In genomic region chr5:157184117-157184516, GRCh38 we compare ENCODE assay signal across 23 cellular contexts. TPM values are rescaled to one million over a fixed set of nuclear protein-coding genes. Genes with fewer than 3 reads are reported as not detected.
DNase-seq lines count a peak whose midpoint lies in the region; ATAC-seq and TF ChIP-seq lines count a peak whose summit lies in the region.
"Had no signal": no experiment of that assay in that cellular context is flagged by ENCODE, and none has a peak within 500 bp of the region (broad histone marks: within the 10 kb centered on the region; RNA-seq: fewer than 3 reads in every experiment).

No MANE protein-coding gene starts in this region.

- H3K27ac Mint-ChIP-seq in activated CD4-positive, alpha-beta T cell treated with anti-CD3 and anti-CD28 coated beads, Interleukin-2, amount 10 ng/mL, durations not matched to agents 7 days and 5 days: peak overlapping the region; percentile 83
- peak overlapping the region; percentile 86 for H3K27ac Mint-ChIP-seq in activated T-helper 2 cell treated with anti-CD3 and anti-CD28 coated beads, Interferon-gamma antibody, Interleukin-2, Interleukin-4, amounts not matched to agents 10 μg/mL and 5 μg/mL and 100 μg/mL, durations not matched to agents 14 hours and 24 hours and 36 hours
- peak overlapping the region; percentile 96 to 97 for H3K27ac Mint-ChIP-seq in natural killer cell
- H3K27ac Mint-ChIP-seq: dendritic cell treated with granulocyte-macrophage colony-stimulating factor and Interleukin-4, amounts not matched to agents 40 ng/mL and 50 ng/mL, for 4 days; nephron had no signal

- peak overlapping the region; percentile 97 for H3K4me3 Mint-ChIP-seq in activated CD4-positive, alpha-beta T cell treated with anti-CD3 and anti-CD28 coated beads, Interleukin-2, amount 10 ng/mL, durations not matched to agents 7 days and 5 days
- H3K4me3 Mint-ChIP-seq in activated T-helper 2 cell treated with anti-CD3 and anti-CD28 coated beads, Interferon-gamma antibody, Interleukin-2, Interleukin-4, amounts not matched to agents 10 μg/mL and 5 μg/mL and 100 μg/mL, durations not matched to agents 14 hours and 24 hours and 36 hours (ENCODE audit: low read depth): peak overlapping the region; percentile 99
- H3K4me3 Mint-ChIP-seq in natural killer cell: peak overlapping the region; percentile 99
- H3K4me3 Mint-ChIP-seq: dendritic cell treated with granulocyte-macrophage colony-stimulating factor and Interleukin-4, amounts not matched to agents 40 ng/mL and 50 ng/mL, for 4 days; nephron had no signal

- no peak overlapping the region for H3K4me3 ChIP-seq in HEK293 (ENCODE audit: low read depth, low read length)
- H3K4me3 ChIP-seq: A549, GM23248, lung, suprapubic skin had no signal

- H3K9me3 ChIP-seq in HEK293 (ENCODE audit: control insufficient read depth, insufficient read depth, low read depth, low read length): no peaks in the 10 kb centered on the region
- H3K9me3 ChIP-seq: suprapubic skin had no signal

- no peaks in the 10 kb centered on the region for H3K36me3 ChIP-seq in HEK293 (ENCODE audit: control insufficient read depth in 2 of 2, insufficient read depth in 1 of 2, low read length in 2 of 2)
- H3K36me3 ChIP-seq: suprapubic skin, WERI-Rb-1 had no signal

- no peaks in the 10 kb centered on the region for H3K4me1 ChIP-seq in HEK293 (ENCODE audit: control insufficient read depth, insufficient read depth, low read length)
- H3K4me1 ChIP-seq: A549, suprapubic skin had no signal

- no peak for TF ChIP-seq CTCF in HEK293 (tag by site-specific recombination; IDR thresholded peaks at IDR 0.05)
- no peak for TF ChIP-seq CTCF in natural killer cell (IDR thresholded peaks at IDR 0.05)

- CTCF ChIA-PET in activated CD4-positive, alpha-beta T cell treated with anti-CD3 and anti-CD28 coated beads, Interleukin-2, amount 10 ng/mL, durations not matched to agents 7 days and 5 days (lab: Charles Lee): interaction anchor here (0.5 to 2.4 kb wide), 4 partner anchors 33 to 195 kb away, joined by 3 to 9 read pairs (median 4); no protein-coding TSS in a partner anchor
- CTCF ChIA-PET in HEK293 (lab: Yijun Ruan, JAX): no interaction called here

- no peaks in the 10 kb centered on the region for H3K27me3 Mint-ChIP-seq in activated CD4-positive, alpha-beta T cell treated with anti-CD3 and anti-CD28 coated beads, Interleukin-2, amount 10 ng/mL, durations not matched to agents 7 days and 5 days
- no peaks in the 10 kb centered on the region for H3K27me3 Mint-ChIP-seq in activated T-helper 2 cell treated with anti-CD3 and anti-CD28 coated beads, Interferon-gamma antibody, Interleukin-2, Interleukin-4, amounts not matched to agents 10 μg/mL and 5 μg/mL and 100 μg/mL, durations not matched to agents 14 hours and 24 hours and 36 hours (ENCODE audit: low read depth)
- no peaks in the 10 kb centered on the region for H3K27me3 Mint-ChIP-seq in natural killer cell (ENCODE audit: low read depth in 2 of 2)
- H3K27me3 Mint-ChIP-seq: dendritic cell treated with granulocyte-macrophage colony-stimulating factor and Interleukin-4, amounts not matched to agents 40 ng/mL and 50 ng/mL, for 4 days had no signal

- H3K36me3 Mint-ChIP-seq in activated CD4-positive, alpha-beta T cell treated with anti-CD3 and anti-CD28 coated beads, Interleukin-2, amount 10 ng/mL, durations not matched to agents 7 days and 5 days (ENCODE audit: low read depth): peaks cover 78% of the 10 kb centered on the region
- H3K36me3 Mint-ChIP-seq in activated T-helper 2 cell treated with anti-CD3 and anti-CD28 coated beads, Interferon-gamma antibody, Interleukin-2, Interleukin-4, amounts not matched to agents 10 μg/mL and 5 μg/mL and 100 μg/mL, durations not matched to agents 14 hours and 24 hours and 36 hours (ENCODE audit: low read depth): peaks cover 84% of the 10 kb centered on the region
- peaks cover 7% of the 10 kb centered on the region for H3K36me3 Mint-ChIP-seq in natural killer cell

- peaks cover 52% of the 10 kb centered on the region for H3K4me1 Mint-ChIP-seq in activated CD4-positive, alpha-beta T cell treated with anti-CD3 and anti-CD28 coated beads, Interleukin-2, amount 10 ng/mL, durations not matched to agents 7 days and 5 days
- H3K4me1 Mint-ChIP-seq in activated T-helper 2 cell treated with anti-CD3 and anti-CD28 coated beads, Interferon-gamma antibody, Interleukin-2, Interleukin-4, amounts not matched to agents 10 μg/mL and 5 μg/mL and 100 μg/mL, durations not matched to agents 14 hours and 24 hours and 36 hours (ENCODE audit: low read depth): peaks cover 48% of the 10 kb centered on the region
- H3K4me1 Mint-ChIP-seq in natural killer cell: peaks cover 80 to 92% of the 10 kb centered on the region in 2 donors
- H3K4me1 Mint-ChIP-seq: nephron had no signal

- POLR2A ChIA-PET in activated CD4-positive, alpha-beta T cell treated with anti-CD3 and anti-CD28 coated beads, Interleukin-2, amount 10 ng/mL, durations not matched to agents 7 days and 5 days (lab: Charles Lee): interaction anchor here (0.6 to 1.2 kb wide), 2 partner anchors 41 to 257 kb away, joined by 4 to 5 read pairs; partner anchors contain the start of gene MED7
- POLR2A ChIA-PET in HEK293 (lab: Yijun Ruan, JAX): no interaction called here

- ATAC-seq in natural killer cell (no peak), HG03565 (IDR thresholded peaks at IDR 0.05; ENCODE audit: unreplicated experiment) (no peak)
- ATAC-seq: A549 had no signal

- intact Hi-C loops in activated T-helper 2 cell treated with anti-CD3 and anti-CD28 coated beads, Interferon-gamma antibody, Interleukin-2, Interleukin-4, amounts not matched to agents 10 μg/mL and 5 μg/mL and 100 μg/mL, durations not matched to agents 14 hours and 24 hours and 36 hours (cut with micrococcal nuclease): loop anchor here (5.0 kb wide), 1 partner anchor 358 kb away; no protein-coding TSS in a partner anchor
- intact Hi-C loops in natural killer cell (cut with micrococcal nuclease): no loop called here

- no peak for DNase-seq in activated CD4-positive, alpha-beta T cell treated with anti-CD3 and anti-CD28 coated beads, Interleukin-2, amount 10 ng/mL, durations not matched to agents 7 days and 5 days
- DNase-seq in activated CD4-positive, alpha-beta T cell treated with anti-CD3 and anti-CD28 coated beads for 4 hours: no peak
- no peak for DNase-seq in activated T-helper 2 cell treated with anti-CD3 and anti-CD28 coated beads, Interferon-gamma antibody, Interleukin-2, Interleukin-4, amounts not matched to agents 10 μg/mL and 5 μg/mL and 100 μg/mL, durations not matched to agents 14 hours and 24 hours and 36 hours (ENCODE audit: low spot score)
- no peak for DNase-seq in natural killer cell
- DNase-seq in NCI-H128 (lab: John Stamatoyannopoulos, UW; ENCODE audit: unreplicated experiment): no peak
- no peak for DNase-seq in mucosa of gallbladder (ENCODE audit: low spot score)
- DNase-seq: DMS 273 treated with DMSO at 0.1 percent for 48 hours; GM23248; NCI-H1105 treated with DMSO at 0.1 percent for 48 hours; NCI-H2107; NCI-H526; posterior cingulate gyrus; stimulated activated CD4-positive, alpha-beta T cell treated with anti-CD3 and anti-CD28 coated beads, Interleukin-2, amount 100 ng/mL, for 48 hours; WERI-Rb-1 had no signal

- H3K27ac ChIP-seq in HEK293 (ENCODE audit: extremely low read depth, low read depth, low read length): no peak overlapping the region
- H3K27ac ChIP-seq: A549, GM23248, suprapubic skin, WERI-Rb-1 had no signal

- no peaks in the 10 kb centered on the region for H3K9me3 Mint-ChIP-seq in activated CD4-positive, alpha-beta T cell treated with anti-CD3 and anti-CD28 coated beads, Interleukin-2, amount 10 ng/mL, durations not matched to agents 7 days and 5 days
- no peaks in the 10 kb centered on the region for H3K9me3 Mint-ChIP-seq in activated T-helper 2 cell treated with anti-CD3 and anti-CD28 coated beads, Interferon-gamma antibody, Interleukin-2, Interleukin-4, amounts not matched to agents 10 μg/mL and 5 μg/mL and 100 μg/mL, durations not matched to agents 14 hours and 24 hours and 36 hours
- H3K9me3 Mint-ChIP-seq in natural killer cell: no peaks in the 10 kb centered on the region
- H3K9me3 Mint-ChIP-seq: dendritic cell treated with granulocyte-macrophage colony-stimulating factor and Interleukin-4, amounts not matched to agents 40 ng/mL and 50 ng/mL, for 4 days; nephron had no signal

TF ChIP-seq in HEK293, 187 proteins besides CTCF, POLR2A, EP300 and RAD21:
- TF ChIP-seq ZNF121 (tag by site-specific recombination; IDR thresholded peaks at IDR 0.05) (no peak), ZNF112 (tag by site-specific recombination; IDR thresholded peaks at IDR 0.05) (peak; percentile 73; the same call in 1 of the 2 replicates)

RNA-seq across cellular contexts. Expression of gene ITK, which starts 3.5 kb away (rescaled TPM):
- 100 to 1,000 TPM; 258 to 306 TPM for total RNA-seq in activated CD4-positive, alpha-beta T cell treated with anti-CD3 and anti-CD28 coated beads, Interleukin-2, amount 10 ng/mL, durations not matched to agents 7 days and 5 days
- total RNA-seq in activated T-helper 2 cell treated with anti-CD3 and anti-CD28 coated beads, Interferon-gamma antibody, Interleukin-2, Interleukin-4, amounts not matched to agents 10 μg/mL and 5 μg/mL and 100 μg/mL, durations not matched to agents 14 hours and 24 hours and 36 hours: 313 and 319 TPM in 2 replicates
- total RNA-seq in natural killer cell: 100 to 1,000 TPM; 153 to 188 (median 186) TPM
- total RNA-seq in mucosa of gallbladder: 6.0 TPM
- total RNA-seq: fibroblast of villous mesenchyme had no signal

RNA-seq across cellular contexts. Expression of gene GARIN3, which starts 18.1 kb away (rescaled TPM):
- total RNA-seq in activated CD4-positive, alpha-beta T cell treated with anti-CD3 and anti-CD28 coated beads, Interleukin-2, amount 10 ng/mL, durations not matched to agents 7 days and 5 days: not detected
- 0.23 and 0.30 TPM in 2 replicates for total RNA-seq in activated T-helper 2 cell treated with anti-CD3 and anti-CD28 coated beads, Interferon-gamma antibody, Interleukin-2, Interleukin-4, amounts not matched to agents 10 μg/mL and 5 μg/mL and 100 μg/mL, durations not matched to agents 14 hours and 24 hours and 36 hours
- total RNA-seq in natural killer cell (not detected), mucosa of gallbladder (not detected)
- total RNA-seq: fibroblast of villous mesenchyme, GM23248, LHCN-M2, lung, suprapubic skin had no signal

RNA-seq across cellular contexts. Expression of gene MED7, which starts 41.5 kb away (rescaled TPM):
- total RNA-seq in activated CD4-positive, alpha-beta T cell treated with anti-CD3 and anti-CD28 coated beads, Interleukin-2, amount 10 ng/mL, durations not matched to agents 7 days and 5 days: 10 to 100 TPM; 12.1 to 13.2 TPM
- total RNA-seq in activated T-helper 2 cell treated with anti-CD3 and anti-CD28 coated beads, Interferon-gamma antibody, Interleukin-2, Interleukin-4, amounts not matched to agents 10 μg/mL and 5 μg/mL and 100 μg/mL, durations not matched to agents 14 hours and 24 hours and 36 hours: 12.5 and 13.1 TPM in 2 replicates
- total RNA-seq in natural killer cell (10 to 100 TPM in 2 of 3 donors, 1 to 10 TPM in 1; 9.6 to 13.3 (median 12.4) TPM), mucosa of gallbladder (11.2 TPM)

Comparison
In these comparisons a context has a peak if more than half of its experiments do, and no peak if none do; other contexts are left out.
1. RNA of gene ITK, which starts 3.5 kb away (total RNA-seq): 313 to 319 TPM in activated T-helper 2 cell treated with anti-CD3 and anti-CD28 coated beads, Interferon-gamma antibody, Interleukin-2, Interleukin-4, amounts not matched to agents 10 μg/mL and 5 μg/mL and 100 μg/mL, durations not matched to agents 14 hours and 24 hours and 36 hours, 258 to 306 TPM in activated CD4-positive, alpha-beta T cell treated with anti-CD3 and anti-CD28 coated beads, Interleukin-2, amount 10 ng/mL, durations not matched to agents 7 days and 5 days and 153 to 188 TPM in natural killer cell; 6.0 TPM in mucosa of gallbladder (single experiment); every median in the first group is over 10 times any median in the second.
2. Peak in every context shown above with its lines, with median percentiles within 50 percentile points of each other: H3K27ac Mint-ChIP-seq and H3K4me3 Mint-ChIP-seq.